ENCODE assay signal across 9 cellular contexts in the genomic region with DNA sequence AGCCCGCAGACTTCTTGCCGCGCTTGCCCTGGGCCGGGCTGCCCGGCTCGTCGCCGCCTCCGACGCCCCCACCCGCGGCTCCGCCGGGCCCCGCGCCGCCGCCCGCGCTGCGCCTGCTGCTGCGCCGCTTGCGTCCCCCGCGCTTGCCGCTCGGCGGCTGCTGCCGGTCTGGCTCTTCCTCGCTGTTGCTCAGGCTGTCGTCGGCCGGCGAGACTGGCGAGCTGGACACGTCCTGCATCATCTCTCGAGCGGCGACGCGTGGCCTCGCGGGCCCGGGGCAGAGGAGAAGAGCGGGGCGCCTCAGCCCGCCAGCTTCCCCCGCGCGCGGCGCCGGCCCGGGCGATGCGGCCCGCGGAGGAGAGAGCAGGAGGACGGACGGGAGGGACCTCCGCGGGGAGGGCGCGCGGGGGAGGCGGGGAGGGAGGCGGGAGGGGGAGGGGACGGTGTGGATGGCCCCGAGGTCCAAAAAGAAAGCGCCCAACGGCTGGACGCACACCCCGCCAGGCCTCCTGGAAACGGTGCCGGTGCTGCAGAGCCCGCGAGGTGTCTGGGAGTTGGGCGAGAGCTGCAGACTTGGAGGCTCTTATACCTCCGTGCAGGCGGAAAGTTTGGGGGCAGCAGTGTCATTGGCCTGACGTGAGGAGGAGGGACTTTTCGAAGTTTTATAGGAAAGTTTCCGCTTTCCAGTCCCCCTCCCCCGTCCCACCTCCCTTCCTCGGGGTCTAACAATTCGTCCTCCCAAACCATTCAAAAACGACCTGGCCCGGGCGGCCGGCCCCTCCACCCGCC. TPM values are rescaled to one million over a fixed set of nuclear protein-coding genes. Genes with fewer than 3 reads are reported as not detected.
DNase-seq lines count a peak whose midpoint lies in the region; ATAC-seq and TF ChIP-seq lines count a peak whose summit lies in the region.
"Had no signal": no experiment of that assay in that cellular context is flagged by ENCODE, and none has a peak within 500 bp of the region (broad histone marks: within the 10 kb centered on the region; RNA-seq: fewer than 3 reads in every experiment).

Gene TWIST1 (minus strand): TSS at position 556 of the 789 bp plus-strand sequence. CDS start 315 bp downstream, at position 241.

- CTCF ChIA-PET in mammary epithelial cell (lab: Charles Lee; ENCODE audit: low non-redundant PET), result no interaction called here

- DNase-seq in NCI-H128 (lab: John Stamatoyannopoulos, UW; ENCODE audit: unreplicated experiment) (peak; percentile 19), mammary epithelial cell (peak; percentile 32), left lung (peak in 1 of 2 donors; percentile 76), thyroid gland (peak in 1 of 2 donors; percentile 12)
- DNase-seq in stimulated activated CD4-positive, alpha-beta T cell treated with anti-CD3 and anti-CD28 coated beads, Interleukin-4, amount 100 ng/mL, for 4 hours, result no peak

- no peaks in the 10 kb centered on the region for H3K36me3 ChIP-seq in mammary epithelial cell (ENCODE audit: insufficient read depth, low read length)
- H3K36me3 ChIP-seq in left lung, result no peaks in the 10 kb centered on the region
- no peaks in the 10 kb centered on the region for H3K36me3 ChIP-seq in thyroid gland

- intact Hi-C loops in mammary epithelial cell (cut with micrococcal nuclease) (loop anchor here (5.0 kb wide), 1 partner anchor 360 kb away; no protein-coding TSS in a partner anchor), left lung (cut with DNase I) (no loop called here), thyroid gland (cut with DNase I) (no loop called here)

- ATAC-seq in GM18868 (IDR thresholded peaks at IDR 0.05; ENCODE audit: unreplicated experiment) (peak; percentile 58), left lung (peak; percentile 63), GM21737 (IDR thresholded peaks at IDR 0.05; ENCODE audit: unreplicated experiment) (no peak)

- no TSS peak for BruUV-seq in mammary epithelial cell (replicated peaks; lab: Mats Ljungman, UMichigan)

- H3K9me3 ChIP-seq in mammary epithelial cell (replicated peaks; ENCODE audit: insufficient read depth, low read length) (no peaks in the 10 kb centered on the region), left lung (no peaks in the 10 kb centered on the region), thyroid gland (no peaks in the 10 kb centered on the region)

- H4K20me1 ChIP-seq in mammary epithelial cell (ENCODE audit: insufficient read depth, low read length), result peaks cover 1% of the 10 kb centered on the region

- dilution Hi-C loops in mammary epithelial cell (cut with HindIII; ENCODE audit: low sequenced_read_pairs), result no loop called here

- WGBS in mammary epithelial cell (ENCODE audit: low coverage, missing lambda C conversion rate), result 5% methylated on average over 44 of the region's 92 CpGs
- WGBS in thyroid gland, 2 donors, result 2 to 3% methylated on average over 13 to 21 of the region's 92 CpGs

- H3K27me3 ChIP-seq in mammary epithelial cell (ENCODE audit: insufficient read depth, low read length) (peaks cover 44% of the 10 kb centered on the region), left lung (peaks cover 96 to 100% of the 10 kb centered on the region in 2 donors), thyroid gland (peaks cover 67% of the 10 kb centered on the region)

- H3K79me2 ChIP-seq in mammary epithelial cell (ENCODE audit: insufficient read depth, low read length), result no peaks in the 10 kb centered on the region

- TF ChIP-seq CTCF in 22Rv1 (IDR thresholded peaks at IDR 0.05) (0 out of 2 replicates have a peak, but pooled peaks have one; percentile 7), mammary epithelial cell (conservative IDR thresholded peaks at IDR 0.05 in 1 of 2, IDR thresholded peaks at IDR 0.05 in 1 of 2; ENCODE audit: extremely low read depth in 1 of 2, insufficient read depth in 1 of 2, low read depth in 1 of 2, low read length in 2 of 2) (no peak), left lung (IDR thresholded peaks at IDR 0.05) (no peak), thyroid gland (IDR thresholded peaks at IDR 0.05) (no peak)

- H3K4me2 ChIP-seq in mammary epithelial cell (ENCODE audit: insufficient read depth, low read depth, low read length), result peak within 1 kb of the TSS; percentile 96

- H3K27ac ChIP-seq in 22Rv1, result peak within 1 kb of the TSS; percentile 89
- no peak within 1 kb of the TSS for H3K27ac ChIP-seq in mammary epithelial cell (ENCODE audit: insufficient read depth, low read depth, low read length)
- H3K27ac ChIP-seq in left lung, result no peak within 1 kb of the TSS
- peak within 1 kb of the TSS in 2 of 3 donors; percentile 14 to 20 for H3K27ac ChIP-seq in thyroid gland

- in situ Hi-C loops in mammary epithelial cell (cut with MboI; ENCODE audit: low sequenced_read_pairs in 2 of 2), result loop anchor here in 1 of 2 donors (25.0 kb wide), 1 partner anchor 545 kb away; no protein-coding TSS in a partner anchor

- no peak within 1 kb of the TSS for H3K9ac ChIP-seq in mammary epithelial cell (ENCODE audit: insufficient read depth, low read length)

- H3K4me3 ChIP-seq in mammary epithelial cell (replicated peaks in 1 of 3; ENCODE audit: insufficient read depth in 1 of 3, low read depth in 2 of 3, low read length in 3 of 3) (peak within 1 kb of the TSS; percentile 49 to 76 (median 68)), left lung (peak within 1 kb of the TSS; percentile 9 to 34), thyroid gland (replicated peaks in 1 of 3) (peak within 1 kb of the TSS in 2 of 3 donors; percentile 18 to 44)

- peak within 1 kb of the TSS; percentile 98 for H2AFZ ChIP-seq in mammary epithelial cell (ENCODE audit: low read depth, low read length)

- TF ChIP-seq POLR2A in thyroid gland (IDR thresholded peaks at IDR 0.05), result no peak

- H3K4me1 ChIP-seq in mammary epithelial cell (ENCODE audit: insufficient read depth, low read length) (peaks cover 23% of the 10 kb centered on the region), left lung (peaks cover 0 to 19% of the 10 kb centered on the region in 2 donors), thyroid gland (peaks cover 20 to 33% of the 10 kb centered on the region in 2 donors)

RNA-seq across cellular contexts. Expression of gene TWIST1, which starts in this region (rescaled TPM):
- total RNA-seq in mammary epithelial cell (1 to 10 TPM; 2.3 TPM), left lung (under 1 TPM in 1 of 2 donors, not detected in 1; 0.47 TPM), thyroid gland (1 to 10 TPM; 3.8 to 7.8 (median 5.0) TPM)
- 1.6 TPM for polyA plus RNA-seq in mammary epithelial cell
- polyA minus RNA-seq in mammary epithelial cell, result 0.36 TPM
- total RNA-seq: dermis microvascular lymphatic vessel endothelial cell had no signal

Comparison
In these comparisons a context has a peak if more than half of its experiments do, and no peak if none do; other contexts are left out.
1. Peak in ATAC-seq and H3K4me3 ChIP-seq in left lung; RNA of the gene not detected or under 1 TPM.
2. H3K27ac ChIP-seq: peak in 22Rv1 (single experiment) and thyroid gland (2 of 3); none in mammary epithelial cell (single experiment) and left lung (0 of 2).
3. DNase-seq: peak in NCI-H128 (single experiment) and mammary epithelial cell (single experiment); none in stimulated activated CD4-positive, alpha-beta T cell treated with anti-CD3 and anti-CD28 coated beads, Interleukin-4, amount 100 ng/mL, for 4 hours (0 of 2).
4. Peak in every context shown above with its lines, with median percentiles within 50 percentile points of each other: H3K4me3 ChIP-seq.